8 cellular contexts compared by ENCODE assay signal in genomic region chr14:34462132-34462893, GRCh38. TPM values are rescaled to one million over a fixed set of nuclear protein-coding genes. Genes with fewer than 3 reads are reported as not detected.
DNase-seq lines count a peak whose midpoint lies in the region; ATAC-seq, FAIRE-seq and TF ChIP-seq lines count a peak whose summit lies in the region.

Gene SPTSSA, minus strand, starts transcription at chr14:34462240. Its CDS starts 33 bp downstream, at chr14:34462207.

- peak; percentile 74 for DNase-seq in D721Med (ENCODE audit: insufficient read length, low spot score)
- peak; percentile 80 for DNase-seq in HuH-7 (ENCODE audit: low spot score)
- peak; percentile 77 for DNase-seq in activated T-cell treated with anti-CD3 and anti-CD28 coated beads for 1 hour (ENCODE audit: low read depth)
- peak; percentile 91 for DNase-seq in endothelial cell of umbilical vein (ENCODE audit: low read depth, low spot score)
- DNase-seq in stimulated activated CD8-positive, alpha-beta memory T cell treated with anti-CD3 and anti-CD28 coated beads, Interleukin-4, amount 100 ng/mL, for 1 hour (ENCODE audit: low read depth in 2 of 2, low spot score in 1 of 2) = peak; percentile 72 to 76

- H3F3A ChIP-seq in OCI-LY1 (ENCODE audit: insufficient read depth, low read length) = no peaks in the 10 kb centered on the region

- TF ChIP-seq POLR2A in endothelial cell of umbilical vein (IDR thresholded peaks at IDR 0.05; ENCODE audit: low read depth, low read length) = peak; percentile 91

- H3K9me3 ChIP-seq in OCI-LY1 (ENCODE audit: low read length) (no peaks in the 10 kb centered on the region), endothelial cell of umbilical vein (replicated peaks; ENCODE audit: control insufficient read depth, insufficient read depth, low read length) (no peaks in the 10 kb centered on the region), mononuclear cell (ENCODE audit: low read depth, low read length) (no peaks in the 10 kb centered on the region)

- ATAC-seq in GM21526 (IDR thresholded peaks at IDR 0.05; ENCODE audit: low FRiP score, unreplicated experiment) = peak; percentile 87

- H3K27ac ChIP-seq in OCI-LY1 (ENCODE audit: low read depth, low read length, poor library complexity, severe bottlenecking) (no peak within 1 kb of the TSS), endothelial cell of umbilical vein (ENCODE audit: insufficient read depth, low read depth, low read length) (peak within 1 kb of the TSS; percentile 56)

- POLR2A ChIA-PET in endothelial cell of umbilical vein (lab: Charles Lee) = interaction anchor here (0.6 to 1.2 kb wide), 3 partner anchors 9 to 1099 kb away, joined by 3 to 5 read pairs (median 4); no protein-coding TSS in a partner anchor

- TSS peak; percentile 52 for BruUV-seq in endothelial cell of umbilical vein (replicated peaks; lab: Mats Ljungman, UMichigan)

- H3K4me2 ChIP-seq in OCI-LY1 (ENCODE audit: low read length) = peak within 1 kb of the TSS; percentile 93
- H3K4me2 ChIP-seq in endothelial cell of umbilical vein (ENCODE audit: insufficient read depth, low read length) = peak within 1 kb of the TSS; percentile 99

- H3K4me1 ChIP-seq in OCI-LY1 (ENCODE audit: insufficient read depth, low read length, severe bottlenecking) = peaks cover 21% of the 10 kb centered on the region
- peaks cover 26% of the 10 kb centered on the region for H3K4me1 ChIP-seq in endothelial cell of umbilical vein (ENCODE audit: control insufficient read depth, extremely low read depth, insufficient read depth, low read length)
- peaks cover 32% of the 10 kb centered on the region for H3K4me1 ChIP-seq in mononuclear cell (ENCODE audit: insufficient read depth, low read length)

- H3K79me2 ChIP-seq in OCI-LY1 (ENCODE audit: insufficient read depth, low read length) (peaks cover 32% of the 10 kb centered on the region), endothelial cell of umbilical vein (ENCODE audit: control insufficient read depth, insufficient read depth, low read length) (peaks cover 39% of the 10 kb centered on the region)

- intact Hi-C loops in endothelial cell of umbilical vein (cut with micrococcal nuclease) = loop anchor here (1.0 to 5.0 kb wide), 2 partner anchors 35 to 75 kb away; partner anchors contain the start of gene EAPP

- FAIRE-seq in D721Med (lab: Jason Lieb, UNC) = no peak
- FAIRE-seq in endothelial cell of umbilical vein (lab: Jason Lieb, UNC) = peak; percentile 70

- CTCF ChIA-PET in endothelial cell of umbilical vein (lab: Charles Lee) = interaction anchor here (1.2 to 1.5 kb wide), 3 partner anchors 12 to 78 kb away, joined by 3 to 4 read pairs (median 4); no protein-coding TSS in a partner anchor

- peak within 1 kb of the TSS; percentile 14 for H2AFZ ChIP-seq in OCI-LY1 (ENCODE audit: low read length)
- H2AFZ ChIP-seq in endothelial cell of umbilical vein (ENCODE audit: low read depth, low read length) = peak within 1 kb of the TSS; percentile 97

- dilution Hi-C loops in endothelial cell of umbilical vein (cut with MboI; ENCODE audit: extremely low pct_ligation_motif_present, low sequenced_read_pairs) = no loop called here

- H3K9me1 ChIP-seq in endothelial cell of umbilical vein (replicated peaks; ENCODE audit: control insufficient read depth, extremely low read depth, insufficient read depth, low read length) = no peaks in the 10 kb centered on the region

- no peaks in the 10 kb centered on the region for H3K9me2 ChIP-seq in OCI-LY1 (ENCODE audit: low read depth, low read length)

- no peaks in the 10 kb centered on the region for H3K27me3 ChIP-seq in OCI-LY1 (ENCODE audit: insufficient read depth, low read length)
- no peaks in the 10 kb centered on the region for H3K27me3 ChIP-seq in endothelial cell of umbilical vein (ENCODE audit: control insufficient read depth in 2 of 2, insufficient read depth in 2 of 2, low read length in 2 of 2)
- no peaks in the 10 kb centered on the region for H3K27me3 ChIP-seq in mononuclear cell (ENCODE audit: insufficient read depth, low read length)

- no peaks in the 10 kb centered on the region for H4K20me1 ChIP-seq in OCI-LY1 (ENCODE audit: insufficient read depth, low read length)
- H4K20me1 ChIP-seq in endothelial cell of umbilical vein (replicated peaks; ENCODE audit: control insufficient read depth, extremely low read depth, insufficient read depth, low read length) = no peaks in the 10 kb centered on the region

- H3K4me3 ChIP-seq in OCI-LY1 (ENCODE audit: low read depth, low read length, poor library complexity, severe bottlenecking) (peak within 1 kb of the TSS; percentile 92), endothelial cell of umbilical vein (replicated peaks in 1 of 3; ENCODE audit: insufficient read depth in 1 of 3, low read depth in 1 of 3, low read length in 3 of 3) (peak within 1 kb of the TSS; percentile 66 to 97 (median 88)), mononuclear cell (ENCODE audit: low read length) (peak within 1 kb of the TSS; percentile 70)

- H3K36me3 ChIP-seq in OCI-LY1 (ENCODE audit: insufficient read depth, low read length) (peaks cover under 1% of the 10 kb centered on the region; the same call in 1 of the 2 replicates), endothelial cell of umbilical vein (ENCODE audit: control insufficient read depth in 2 of 2, extremely low read depth in 1 of 2, insufficient read depth in 2 of 2, low read length in 2 of 2) (no peaks in the 10 kb centered on the region)

- TF ChIP-seq CTCF in D721Med (IDR thresholded peaks at IDR 0.05; ENCODE audit: insufficient read depth, missing control alignments) (no peak), OCI-LY1 (IDR thresholded peaks at IDR 0.05; ENCODE audit: low read length) (no peak), endothelial cell of umbilical vein (IDR thresholded peaks at IDR 0.05; ENCODE audit: extremely low read depth in 1 of 2, insufficient read depth in 1 of 2, low read depth in 1 of 2, low read length in 2 of 2) (no peak)

- H3K9ac ChIP-seq in OCI-LY1 (ENCODE audit: low read length) (peak within 1 kb of the TSS; percentile 87), endothelial cell of umbilical vein (replicated peaks; ENCODE audit: extremely low read depth, insufficient read depth, low read length) (peak within 1 kb of the TSS; percentile 91)

TF ChIP-seq in endothelial cell of umbilical vein, 7 proteins besides CTCF, POLR2A, EP300 and RAD21:
- TF ChIP-seq FOS (IDR thresholded peaks at IDR 0.05; ENCODE audit: borderline replicate concordance, insufficient read depth, low read length) = no peak
- peak; percentile 81 for TF ChIP-seq POLR2AphosphoS5 (IDR thresholded peaks at IDR 0.05; ENCODE audit: insufficient read depth, low read depth, low read length)

RNA-seq across cellular contexts. Expression of gene SPTSSA, which starts in this region (rescaled TPM):
- total RNA-seq in endothelial cell of umbilical vein = 21.3 and 21.6 TPM in 2 replicates
- polyA plus RNA-seq in endothelial cell of umbilical vein = 24.3 and 25.7 TPM in 2 replicates
- polyA plus RNA-seq in endothelial cell of umbilical vein (2011; cell fraction: cytosol; rRNA removed) = 29.8 and 30.5 TPM in 2 replicates
- polyA plus RNA-seq in endothelial cell of umbilical vein (2011; cell fraction: nucleus; rRNA removed) = 10.5 and 11.0 TPM in 2 replicates
- polyA plus RNA-seq in endothelial cell of umbilical vein (2012) = 21.8 and 27.0 TPM in 2 replicates
- 14.3 and 17.4 TPM in 2 replicates for polyA minus RNA-seq in endothelial cell of umbilical vein
- polyA minus RNA-seq in endothelial cell of umbilical vein (2011; cell fraction: cytosol; rRNA and poly(A)+ RNA removed) = 32.1 TPM
- 3.3 and 4.4 TPM in 2 replicates for polyA minus RNA-seq in endothelial cell of umbilical vein (2011; cell fraction: nucleus; rRNA and poly(A)+ RNA removed)
- total RNA-seq in mononuclear cell = 2.5 TPM
